Comparison of ENCODE assay signal across 26 cellular contexts in the genomic region with DNA sequence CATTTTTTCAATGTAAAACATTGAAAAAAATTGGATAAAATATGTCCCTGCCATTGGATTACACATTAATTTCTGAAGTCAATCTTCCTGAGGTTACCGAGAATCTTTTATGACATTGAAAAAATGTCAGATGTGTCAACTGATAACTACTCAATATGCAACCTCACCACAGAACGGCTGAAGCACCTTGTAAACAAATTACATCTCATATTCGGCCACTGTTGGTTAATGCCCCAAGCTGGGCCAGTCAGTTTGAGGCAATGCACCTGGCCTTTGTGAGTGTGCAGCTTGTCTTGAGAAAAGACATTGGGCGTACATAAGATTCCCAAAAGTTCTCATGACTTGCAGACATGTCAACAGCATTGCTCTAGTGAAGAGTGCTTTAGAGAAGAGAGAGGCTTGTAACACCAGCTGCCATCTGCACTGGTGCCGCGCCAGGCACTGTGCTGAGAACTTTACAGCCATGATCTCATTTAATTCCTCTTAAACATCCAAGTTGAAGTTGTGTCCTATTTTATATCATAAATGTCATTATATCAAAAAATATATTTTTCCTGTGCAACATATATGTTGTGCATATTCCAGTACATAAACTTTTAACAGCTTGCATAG.
DNase-seq lines count a peak whose midpoint lies in the region; ATAC-seq and TF ChIP-seq lines count a peak whose summit lies in the region.
"Had no signal": no experiment of that assay in that cellular context is flagged by ENCODE, and none has a peak within 500 bp of the region (broad histone marks: within the 10 kb centered on the region; RNA-seq: fewer than 3 reads in every experiment).

No MANE protein-coding gene starts in this region.

- H3K4me1 Mint-ChIP-seq in Calu3 (ENCODE audit: low read depth, unreplicated experiment): peaks cover 18% of the 10 kb centered on the region
- H3K4me1 Mint-ChIP-seq in CD8-positive, alpha-beta memory T cell: no peaks in the 10 kb centered on the region
- H3K4me1 Mint-ChIP-seq: CD4-positive, alpha-beta memory T cell; T-cell had no signal

- no peak overlapping the region for H3K4me3 Mint-ChIP-seq in Calu3 (ENCODE audit: low read depth, unreplicated experiment)
- H3K4me3 Mint-ChIP-seq in CD8-positive, alpha-beta memory T cell: no peak overlapping the region
- H3K4me3 Mint-ChIP-seq: CD4-positive, alpha-beta memory T cell; T-cell had no signal

- CTCF ChIA-PET in Calu3 (lab: Charles Lee): interaction anchor here (1.1 kb wide), 1 partner anchor 187 kb away, joined by 3 read pairs; no protein-coding TSS in a partner anchor
- CTCF ChIA-PET in CD8-positive, alpha-beta memory T cell (lab: Charles Lee): no interaction called here

- no peaks in the 10 kb centered on the region for H3K9me3 ChIP-seq in CD8-positive, alpha-beta memory T cell (ENCODE audit: low read length)
- H3K9me3 ChIP-seq: BLaER1 treated with 17β-estradiol and CSF1 and Interleukin-3, amounts not matched to agents 10 nM and 100 nM; MG63; SJCRH30 had no signal

- H3K27ac Mint-ChIP-seq in Calu3 (ENCODE audit: unreplicated experiment): peak overlapping the region; percentile 40
- H3K27ac Mint-ChIP-seq in CD8-positive, alpha-beta memory T cell: no peak overlapping the region
- H3K27ac Mint-ChIP-seq: CD4-positive, alpha-beta memory T cell; T-cell had no signal

- no peak overlapping the region for H3K27ac ChIP-seq in CD8-positive, alpha-beta memory T cell (ENCODE audit: low read depth, low read length)
- H3K27ac ChIP-seq: BLaER1 treated with 17β-estradiol and CSF1 and Interleukin-3, amounts not matched to agents 10 nM and 100 nM; SJCRH30 had no signal

- H3K27me3 Mint-ChIP-seq in Calu3 (ENCODE audit: unreplicated experiment): no peaks in the 10 kb centered on the region
- peaks cover 0 to 2% of the 10 kb centered on the region in 2 donors for H3K27me3 Mint-ChIP-seq in CD8-positive, alpha-beta memory T cell

- no peaks in the 10 kb centered on the region for H3K36me3 ChIP-seq in CD8-positive, alpha-beta memory T cell (ENCODE audit: insufficient read depth, low read length)
- H3K36me3 ChIP-seq: BLaER1 treated with 17β-estradiol and CSF1 and Interleukin-3, amounts not matched to agents 10 nM and 100 nM; MG63; SJCRH30 had no signal

- no peak for DNase-seq in Calu3
- peak; percentile 36 for DNase-seq in DMS79 treated with DMSO at 0.1 percent for 48 hours (lab: John Stamatoyannopoulos, UW)
- peak; percentile 39 for DNase-seq in kidney tubule cell (ENCODE audit: low spot score)
- no peak for DNase-seq in 8988T
- no peak for DNase-seq in kidney glomerular epithelial cell (lab: John Stamatoyannopoulos, UW)
- DNase-seq in CD8-positive, alpha-beta memory T cell: no peak
- DNase-seq in NOMO-1 treated with DMSO at 0.1 percent for 48 hours (lab: John Stamatoyannopoulos, UW; ENCODE audit: unreplicated experiment): no peak
- DNase-seq: ACHN; CD4-positive, alpha-beta memory T cell; DMS53; GOT3; Kasumi-1; MG63; NCI-H1048; NCI-H1417 treated with DMSO at 0.1 percent for 48 hours; NCI-H187; NCI-H2107; NCI-H2227 treated with DMSO at 0.1 percent for 48 hours; NCI-H510A; NCI-H774; NK-92 treated with Interleukin-12 subunit alpha and Interleukin-12 subunit beta, amount 100 ng/mL, for 24 hours; SJCRH30; T-cell had no signal

- H3K27me3 ChIP-seq in CD8-positive, alpha-beta memory T cell (ENCODE audit: insufficient read depth, low read length, poor library complexity, severe bottlenecking): no peaks in the 10 kb centered on the region
- H3K27me3 ChIP-seq: BLaER1 treated with 17β-estradiol and CSF1 and Interleukin-3, amounts not matched to agents 10 nM and 100 nM; MG63; SJCRH30 had no signal

- no peaks in the 10 kb centered on the region for H3K9me3 Mint-ChIP-seq in Calu3 (ENCODE audit: low read depth, unreplicated experiment)
- H3K9me3 Mint-ChIP-seq in CD8-positive, alpha-beta memory T cell: peaks cover 0 to 2% (median 0%) of the 10 kb centered on the region in 5 donors
- H3K9me3 Mint-ChIP-seq: T-cell had no signal

- no peaks in the 10 kb centered on the region for H3K36me3 Mint-ChIP-seq in Calu3 (ENCODE audit: insufficient read depth, unreplicated experiment)
- no peaks in the 10 kb centered on the region for H3K36me3 Mint-ChIP-seq in CD8-positive, alpha-beta memory T cell
- H3K36me3 Mint-ChIP-seq: CD4-positive, alpha-beta memory T cell; T-cell had no signal

- H3K4me3 ChIP-seq in CD8-positive, alpha-beta memory T cell (ENCODE audit: low read length): no peak overlapping the region
- H3K4me3 ChIP-seq: BLaER1 treated with 17β-estradiol and CSF1 and Interleukin-3, amounts not matched to agents 10 nM and 100 nM; MG63; SJCRH30 had no signal

- intact Hi-C loops in Calu3 (cut with micrococcal nuclease; ENCODE audit: unreplicated experiment): no loop called here

- no peaks in the 10 kb centered on the region for H3K4me1 ChIP-seq in CD8-positive, alpha-beta memory T cell (ENCODE audit: insufficient read depth, low read length)

- peak; percentile 54 for ATAC-seq in HG03432 (IDR thresholded peaks at IDR 0.05; ENCODE audit: unreplicated experiment)
- ATAC-seq: Panc1, T-cell had no signal

- no peak for TF ChIP-seq CTCF in Calu3 (IDR thresholded peaks at IDR 0.05; ENCODE audit: unreplicated experiment)

- POLR2A ChIA-PET in CD8-positive, alpha-beta memory T cell (lab: Charles Lee): no interaction called here

- no TSS peak for BruUV-seq in Calu3 (replicated peaks; lab: Mats Ljungman, UMichigan)

Comparison
In these comparisons a context has a peak if more than half of its experiments do, and no peak if none do; other contexts are left out.
1. DNase-seq: peak in DMS79 treated with DMSO at 0.1 percent for 48 hours (single experiment) and kidney tubule cell (single experiment); none in Calu3 (single experiment), 8988T (single experiment), kidney glomerular epithelial cell (single experiment), CD8-positive, alpha-beta memory T cell (0 of 5) and NOMO-1 treated with DMSO at 0.1 percent for 48 hours (single experiment).